28 cellular contexts compared by ENCODE assay signal in genomic region chr5:136094189-136094912, GRCh38. TPM values are rescaled to one million over a fixed set of nuclear protein-coding genes. Genes with fewer than 3 reads are reported as not detected.
DNase-seq lines count a peak whose midpoint lies in the region; ATAC-seq and TF ChIP-seq lines count a peak whose summit lies in the region.
"Had no signal": no experiment of that assay in that cellular context is flagged by ENCODE, and none has a peak within 500 bp of the region (broad histone marks: within the 10 kb centered on the region; RNA-seq: fewer than 3 reads in every experiment).

No MANE protein-coding gene starts in this region.

- H3K9me3 ChIP-seq in mucosa of rectum (ENCODE audit: control insufficient read depth in 2 of 2, low read length in 2 of 2) = no peaks in the 10 kb centered on the region
- H3K9me3 ChIP-seq: neutrophil, psoas muscle, upper lobe of left lung had no signal

- ATAC-seq in foreskin keratinocyte = no peak
- ATAC-seq: naive thymus-derived CD4-positive, alpha-beta T cell; Panc1; psoas muscle; stimulated activated memory B cell treated with anti-CD40 and anti-IgM and Interleukin-4, amounts not matched to agents 10 μg/mL and 1 μg/mL and 100 μg/mL, for 72 hours had no signal

- H3K27me3 ChIP-seq in mucosa of rectum (ENCODE audit: control insufficient read depth in 2 of 2, insufficient read depth in 2 of 2, low read length in 2 of 2) = no peaks in the 10 kb centered on the region
- no peaks in the 10 kb centered on the region for H3K27me3 ChIP-seq in foreskin keratinocyte
- H3K27me3 ChIP-seq: upper lobe of left lung had no signal

- H3K4me3 Mint-ChIP-seq in osteocyte (ENCODE audit: unreplicated experiment) = no peak overlapping the region
- H3K4me3 Mint-ChIP-seq: activated naive CD8-positive, alpha-beta T cell treated with anti-CD3 and anti-CD28 coated beads for 36 hours; HFFc6; immature natural killer cell; naive thymus-derived CD4-positive, alpha-beta T cell; stimulated activated memory B cell treated with anti-CD40 and anti-IgM and Interleukin-4, amounts not matched to agents 10 μg/mL and 1 μg/mL and 100 μg/mL, for 72 hours had no signal

- no peaks in the 10 kb centered on the region for H3K36me3 Mint-ChIP-seq in osteocyte (ENCODE audit: unreplicated experiment)
- H3K36me3 Mint-ChIP-seq: activated naive CD8-positive, alpha-beta T cell treated with anti-CD3 and anti-CD28 coated beads for 36 hours; immature natural killer cell; naive thymus-derived CD4-positive, alpha-beta T cell; stimulated activated memory B cell treated with anti-CD40 and anti-IgM and Interleukin-4, amounts not matched to agents 10 μg/mL and 1 μg/mL and 100 μg/mL, for 72 hours had no signal

- peak; percentile 83 for DNase-seq in DMS53 (lab: John Stamatoyannopoulos, UW)
- DNase-seq in NCI-H69 (lab: John Stamatoyannopoulos, UW) = peak; percentile 19
- peak; percentile 23 for DNase-seq in fibroblast of pulmonary artery (ENCODE audit: low read depth)
- no peak for DNase-seq in T1000 (lab: John Stamatoyannopoulos, UW)
- no peak for DNase-seq in osteocyte (ENCODE audit: extremely low spot score, unreplicated experiment)
- no peak for DNase-seq in foreskin keratinocyte
- DNase-seq in putamen (ENCODE audit: low spot score) = no peak
- DNase-seq: activated CD4-positive, alpha-beta T cell treated with anti-CD3 and anti-CD28 coated beads for 4 hours; activated gamma-delta T cell; activated naive CD8-positive, alpha-beta T cell treated with anti-CD3 and anti-CD28 coated beads for 36 hours; anterior cingulate cortex; effector CD4-positive, alpha-beta T cell; GOT3; HFFc6; immature natural killer cell; KBM-7; naive thymus-derived CD4-positive, alpha-beta T cell; NCI-H1105 treated with DMSO at 0.1 percent for 48 hours; NCI-H1930; psoas muscle; substantia nigra; T-helper 2 cell; upper lobe of left lung had no signal

- H3K9me3 Mint-ChIP-seq in osteocyte (ENCODE audit: unreplicated experiment) = no peaks in the 10 kb centered on the region
- H3K9me3 Mint-ChIP-seq: activated naive CD8-positive, alpha-beta T cell treated with anti-CD3 and anti-CD28 coated beads for 36 hours; HFFc6; naive thymus-derived CD4-positive, alpha-beta T cell; stimulated activated memory B cell treated with anti-CD40 and anti-IgM and Interleukin-4, amounts not matched to agents 10 μg/mL and 1 μg/mL and 100 μg/mL, for 72 hours had no signal

- H3K27ac Mint-ChIP-seq in osteocyte (ENCODE audit: unreplicated experiment) = no peak overlapping the region
- H3K27ac Mint-ChIP-seq: activated naive CD8-positive, alpha-beta T cell treated with anti-CD3 and anti-CD28 coated beads for 36 hours; HFFc6; immature natural killer cell; naive thymus-derived CD4-positive, alpha-beta T cell; stimulated activated memory B cell treated with anti-CD40 and anti-IgM and Interleukin-4, amounts not matched to agents 10 μg/mL and 1 μg/mL and 100 μg/mL, for 72 hours had no signal

- peaks cover 58% of the 10 kb centered on the region for H3K27me3 Mint-ChIP-seq in osteocyte (ENCODE audit: unreplicated experiment)
- H3K27me3 Mint-ChIP-seq: stimulated activated memory B cell treated with anti-CD40 and anti-IgM and Interleukin-4, amounts not matched to agents 10 μg/mL and 1 μg/mL and 100 μg/mL, for 72 hours had no signal

- H3K4me1 Mint-ChIP-seq in osteocyte (ENCODE audit: unreplicated experiment) = no peaks in the 10 kb centered on the region
- H3K4me1 Mint-ChIP-seq: activated naive CD8-positive, alpha-beta T cell treated with anti-CD3 and anti-CD28 coated beads for 36 hours; immature natural killer cell; naive thymus-derived CD4-positive, alpha-beta T cell; stimulated activated memory B cell treated with anti-CD40 and anti-IgM and Interleukin-4, amounts not matched to agents 10 μg/mL and 1 μg/mL and 100 μg/mL, for 72 hours had no signal

- peak overlapping the region in 1 of 2 donors; percentile 24 for H3K9ac ChIP-seq in mucosa of rectum (ENCODE audit: low read depth in 1 of 2, low read length in 2 of 2)

- TF ChIP-seq CTCF in fibroblast of pulmonary artery (IDR thresholded peaks at IDR 0.05; ENCODE audit: low read length, missing control alignments) (no peak), osteocyte (IDR thresholded peaks at IDR 0.05) (no peak), foreskin keratinocyte (conservative IDR thresholded peaks at IDR 0.05) (no peak)

- H3K27ac ChIP-seq in mucosa of rectum (ENCODE audit: low read depth in 2 of 2, low read length in 2 of 2) (peak overlapping the region; percentile 33 to 69), foreskin keratinocyte (no peak overlapping the region)
- H3K27ac ChIP-seq: C4-2B, neutrophil, psoas muscle, upper lobe of left lung had no signal

- H3K36me3 ChIP-seq in mucosa of rectum (ENCODE audit: control insufficient read depth in 2 of 2, insufficient read depth in 2 of 2, low read length in 2 of 2) = no peaks in the 10 kb centered on the region
- H3K36me3 ChIP-seq: neutrophil, upper lobe of left lung had no signal

- H3K4me3 ChIP-seq in fibroblast of pulmonary artery (replicated peaks; ENCODE audit: low read depth, low read length) (no peak overlapping the region), mucosa of rectum (ENCODE audit: low read length in 2 of 2) (no peak overlapping the region)
- H3K4me3 ChIP-seq: psoas muscle, upper lobe of left lung had no signal

- H3K4me1 ChIP-seq in mucosa of rectum (ENCODE audit: control insufficient read depth in 2 of 2, insufficient read depth in 2 of 2, low read length in 2 of 2) (peaks cover 17 to 28% of the 10 kb centered on the region in 2 donors), foreskin keratinocyte (no peaks in the 10 kb centered on the region)
- H3K4me1 ChIP-seq: psoas muscle had no signal

RNA-seq across cellular contexts. Expression of gene SMAD5, which starts 38.3 kb away (rescaled TPM):
- total RNA-seq in osteocyte = 62.7 and 63.2 TPM in 2 replicates
- total RNA-seq in foreskin keratinocyte = 44.0 and 46.0 TPM in 2 replicates
- polyA plus RNA-seq in foreskin keratinocyte = 6.8 and 8.7 TPM in 2 replicates

Comparison
In these comparisons a context has a peak if more than half of its experiments do, and no peak if none do; other contexts are left out.
1. DNase-seq: peak in DMS53 (single experiment), NCI-H69 (single experiment) and fibroblast of pulmonary artery (single experiment); none in T1000 (single experiment), osteocyte (single experiment), foreskin keratinocyte (0 of 2) and putamen (single experiment).